ENCODE assay signal across 26 cellular contexts in genomic region chr11:103358251-103358650, GRCh38.
A peak's percentile ranks its signal among the peaks of the same experiment; 100 is the strongest.
DNase-seq lines count a peak whose midpoint lies in the region; ATAC-seq and TF ChIP-seq lines count a peak whose summit lies in the region.
"Had no signal": no experiment of that assay in that cellular context is flagged by ENCODE, and none has a peak within 500 bp of the region (broad histone marks: within the 10 kb centered on the region; RNA-seq: fewer than 3 reads in every experiment).

No MANE protein-coding gene starts in this region.

- ATAC-seq in SK-N-SH treated with all-trans-retinoic acid at 6 μM for 48 hours = peak; percentile 49; the same call in 1 of the 3 replicates
- ATAC-seq: heart right ventricle; left lung; naive thymus-derived CD4-positive, alpha-beta T cell; stimulated activated effector memory CD8-positive, alpha-beta T cell treated with anti-CD3 and anti-CD28 coated beads, Interleukin-12 subunit alpha, Interleukin-12 subunit beta, amount 100 ng/mL, for 72 hours had no signal

- peaks cover 9% of the 10 kb centered on the region for H3K36me3 Mint-ChIP-seq in osteocyte (ENCODE audit: unreplicated experiment)
- H3K36me3 Mint-ChIP-seq in activated CD4-positive, alpha-beta T cell treated with anti-CD3 and anti-CD28 coated beads, Interleukin-2, amount 10 ng/mL, durations not matched to agents 7 days and 5 days (ENCODE audit: low read depth) = no peaks in the 10 kb centered on the region
- H3K36me3 Mint-ChIP-seq: IgD-negative memory B cell; naive thymus-derived CD4-positive, alpha-beta T cell; stimulated activated effector memory CD8-positive, alpha-beta T cell treated with anti-CD3 and anti-CD28 coated beads, Interleukin-12 subunit alpha, Interleukin-12 subunit beta, amount 100 ng/mL, for 72 hours had no signal

- peaks cover 5% of the 10 kb centered on the region for H3K9me3 Mint-ChIP-seq in osteocyte (ENCODE audit: unreplicated experiment)
- H3K9me3 Mint-ChIP-seq in activated CD4-positive, alpha-beta T cell treated with anti-CD3 and anti-CD28 coated beads, Interleukin-2, amount 10 ng/mL, durations not matched to agents 7 days and 5 days = no peaks in the 10 kb centered on the region
- H3K9me3 Mint-ChIP-seq: activated CD4-positive, alpha-beta memory T cell treated with anti-CD3 and anti-CD28 coated beads, Interleukin-2, amount 10 ng/mL, durations not matched to agents 7 days and 5 days; endodermal cell; IgD-negative memory B cell; naive thymus-derived CD4-positive, alpha-beta T cell; stimulated activated effector memory CD8-positive, alpha-beta T cell treated with anti-CD3 and anti-CD28 coated beads, Interleukin-12 subunit alpha, Interleukin-12 subunit beta, amount 100 ng/mL, for 72 hours had no signal

- CTCF ChIA-PET in activated CD4-positive, alpha-beta T cell treated with anti-CD3 and anti-CD28 coated beads, Interleukin-2, amount 10 ng/mL, durations not matched to agents 7 days and 5 days (lab: Charles Lee) = no interaction called here

- intact Hi-C loops in head of caudate nucleus (cut with DNase I) = no loop called here

- H3K27me3 Mint-ChIP-seq in osteocyte (ENCODE audit: unreplicated experiment) = no peaks in the 10 kb centered on the region
- H3K27me3 Mint-ChIP-seq in activated CD4-positive, alpha-beta T cell treated with anti-CD3 and anti-CD28 coated beads, Interleukin-2, amount 10 ng/mL, durations not matched to agents 7 days and 5 days = no peaks in the 10 kb centered on the region
- H3K27me3 Mint-ChIP-seq: activated CD4-positive, alpha-beta memory T cell treated with anti-CD3 and anti-CD28 coated beads, Interleukin-2, amount 10 ng/mL, durations not matched to agents 7 days and 5 days; IgD-negative memory B cell; naive thymus-derived CD4-positive, alpha-beta T cell had no signal

- peaks cover 19% of the 10 kb centered on the region for H3K4me1 Mint-ChIP-seq in osteocyte (ENCODE audit: unreplicated experiment)
- H3K4me1 Mint-ChIP-seq in activated CD4-positive, alpha-beta T cell treated with anti-CD3 and anti-CD28 coated beads, Interleukin-2, amount 10 ng/mL, durations not matched to agents 7 days and 5 days = no peaks in the 10 kb centered on the region
- H3K4me1 Mint-ChIP-seq: activated CD4-positive, alpha-beta memory T cell treated with anti-CD3 and anti-CD28 coated beads, Interleukin-2, amount 10 ng/mL, durations not matched to agents 7 days and 5 days; endodermal cell; IgD-negative memory B cell; mesothelial cell of epicardium; stimulated activated effector memory CD8-positive, alpha-beta T cell treated with anti-CD3 and anti-CD28 coated beads, Interleukin-12 subunit alpha, Interleukin-12 subunit beta, amount 100 ng/mL, for 72 hours had no signal

- peak; percentile 79 for DNase-seq in ELR (ENCODE audit: low read depth)
- peak; percentile 66 for DNase-seq in fibroblast of peridontal ligament (ENCODE audit: extremely low read depth)
- peak; percentile 48 for DNase-seq in non-pigmented ciliary epithelial cell (ENCODE audit: low read depth)
- DNase-seq in head of caudate nucleus = no peak
- no peak for DNase-seq in T1000 (lab: John Stamatoyannopoulos, UW)
- DNase-seq in osteocyte (ENCODE audit: extremely low spot score, unreplicated experiment) = no peak
- DNase-seq in activated CD4-positive, alpha-beta T cell treated with anti-CD3 and anti-CD28 coated beads, Interleukin-2, amount 10 ng/mL, durations not matched to agents 7 days and 5 days = no peak
- DNase-seq: activated CD4-positive, alpha-beta memory T cell treated with anti-CD3 and anti-CD28 coated beads, Interleukin-2, amount 10 ng/mL, durations not matched to agents 7 days and 5 days; activated CD4-positive, CD25-positive, alpha-beta regulatory T cell; activated gamma-delta T cell; COR-L47; DMS79; endodermal cell; esophagus squamous epithelium; heart right ventricle; left lung; naive thymus-derived CD4-positive, alpha-beta T cell; NCI-H1417; NCI-H2081; NCI-H446; occipital lobe; OCI-M1 had no signal

- POLR2A ChIA-PET in activated CD4-positive, alpha-beta T cell treated with anti-CD3 and anti-CD28 coated beads, Interleukin-2, amount 10 ng/mL, durations not matched to agents 7 days and 5 days (lab: Charles Lee) = no interaction called here

- no peak for TF ChIP-seq CTCF in osteocyte (IDR thresholded peaks at IDR 0.05)

- no peak overlapping the region for H3K27ac Mint-ChIP-seq in osteocyte (ENCODE audit: unreplicated experiment)
- H3K27ac Mint-ChIP-seq in activated CD4-positive, alpha-beta T cell treated with anti-CD3 and anti-CD28 coated beads, Interleukin-2, amount 10 ng/mL, durations not matched to agents 7 days and 5 days = no peak overlapping the region
- H3K27ac Mint-ChIP-seq: activated CD4-positive, alpha-beta memory T cell treated with anti-CD3 and anti-CD28 coated beads, Interleukin-2, amount 10 ng/mL, durations not matched to agents 7 days and 5 days; endodermal cell; IgD-negative memory B cell; mesothelial cell of epicardium; naive thymus-derived CD4-positive, alpha-beta T cell; stimulated activated effector memory CD8-positive, alpha-beta T cell treated with anti-CD3 and anti-CD28 coated beads, Interleukin-12 subunit alpha, Interleukin-12 subunit beta, amount 100 ng/mL, for 72 hours had no signal

- no peak overlapping the region for H3K4me3 Mint-ChIP-seq in osteocyte (ENCODE audit: unreplicated experiment)
- H3K4me3 Mint-ChIP-seq in activated CD4-positive, alpha-beta T cell treated with anti-CD3 and anti-CD28 coated beads, Interleukin-2, amount 10 ng/mL, durations not matched to agents 7 days and 5 days = no peak overlapping the region
- H3K4me3 Mint-ChIP-seq: activated CD4-positive, alpha-beta memory T cell treated with anti-CD3 and anti-CD28 coated beads, Interleukin-2, amount 10 ng/mL, durations not matched to agents 7 days and 5 days; endodermal cell; IgD-negative memory B cell; mesothelial cell of epicardium; naive thymus-derived CD4-positive, alpha-beta T cell; stimulated activated effector memory CD8-positive, alpha-beta T cell treated with anti-CD3 and anti-CD28 coated beads, Interleukin-12 subunit alpha, Interleukin-12 subunit beta, amount 100 ng/mL, for 72 hours had no signal

TF ChIP-seq in SK-N-SH treated with all-trans-retinoic acid at 6 μM for 48 hours, 23 proteins besides CTCF, POLR2A, EP300 and RAD21:
- no peak for TF ChIP-seq POU6F1 (CRISPR knock-in tag; IDR thresholded peaks at IDR 0.05; ENCODE audit: borderline replicate concordance, low read depth)
- TF ChIP-seq GLIS3 (CRISPR knock-in tag; IDR thresholded peaks at IDR 0.05) = no peak
- no peak for TF ChIP-seq TOX (CRISPR knock-in tag; IDR thresholded peaks at IDR 0.05; ENCODE audit: borderline replicate concordance)
- TF ChIP-seq ISL1 (CRISPR knock-in tag; IDR thresholded peaks at IDR 0.05) = 0 out of 2 replicates have a peak, but pooled peaks have one; percentile 6
- no peak for TF ChIP-seq ZNF70 (CRISPR knock-in tag; IDR thresholded peaks at IDR 0.05)
- no peak for TF ChIP-seq ESRRG (CRISPR knock-in tag; IDR thresholded peaks at IDR 0.05)
- TF ChIP-seq ZC3H10 (CRISPR knock-in tag; IDR thresholded peaks at IDR 0.05) = no peak
- TF ChIP-seq ZNF565 (CRISPR knock-in tag; conservative IDR thresholded peaks at IDR 0.05; ENCODE audit: low read depth) = no peak

Comparison
In these comparisons a context has a peak if more than half of its experiments do, and no peak if none do; other contexts are left out.
1. DNase-seq: peak in ELR (single experiment), fibroblast of peridontal ligament (single experiment) and non-pigmented ciliary epithelial cell (single experiment); none in head of caudate nucleus (0 of 42), T1000 (single experiment), osteocyte (single experiment) and activated CD4-positive, alpha-beta T cell treated with anti-CD3 and anti-CD28 coated beads, Interleukin-2, amount 10 ng/mL, durations not matched to agents 7 days and 5 days (single experiment).